In the genomic region with DNA sequence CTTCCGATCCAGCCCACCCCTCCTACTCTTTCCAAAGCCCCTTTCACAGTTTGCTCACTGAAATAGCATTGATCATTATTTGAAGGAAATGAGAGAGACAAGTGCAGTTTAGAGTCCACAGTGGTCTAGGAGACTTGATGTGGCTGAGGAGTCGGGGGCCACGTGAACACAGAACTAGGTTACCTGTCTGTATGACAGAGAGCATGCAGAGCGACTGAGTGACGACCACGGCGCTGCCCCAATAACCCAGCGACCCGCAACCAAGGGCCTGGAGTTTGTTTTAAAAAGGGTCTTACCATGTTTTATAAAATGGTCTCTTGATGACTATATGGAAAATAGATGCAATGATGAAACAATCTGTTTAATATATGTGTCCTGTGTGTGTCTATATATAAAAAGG, we compare ENCODE assay signal across 1 cellular context.
A peak's percentile ranks its signal among the peaks of the same experiment; 100 is the strongest.
TF ChIP-seq lines count a peak whose summit lies in the region.

No MANE protein-coding gene starts in this region.

TF ChIP-seq in K562, 482 proteins besides CTCF, POLR2A, EP300 and RAD21:
- TF ChIP-seq POLR2AphosphoS2 (IDR thresholded peaks at IDR 0.05; ENCODE audit: low read length) (peak; percentile 25; the same call in 1 of the 2 replicates), ZBTB7A (IDR thresholded peaks at IDR 0.05; ENCODE audit: borderline replicate concordance, control insufficient read depth, low read depth, low read length) (no peak)
